Comparison of ENCODE assay signal across 27 cellular contexts in the genomic region with DNA sequence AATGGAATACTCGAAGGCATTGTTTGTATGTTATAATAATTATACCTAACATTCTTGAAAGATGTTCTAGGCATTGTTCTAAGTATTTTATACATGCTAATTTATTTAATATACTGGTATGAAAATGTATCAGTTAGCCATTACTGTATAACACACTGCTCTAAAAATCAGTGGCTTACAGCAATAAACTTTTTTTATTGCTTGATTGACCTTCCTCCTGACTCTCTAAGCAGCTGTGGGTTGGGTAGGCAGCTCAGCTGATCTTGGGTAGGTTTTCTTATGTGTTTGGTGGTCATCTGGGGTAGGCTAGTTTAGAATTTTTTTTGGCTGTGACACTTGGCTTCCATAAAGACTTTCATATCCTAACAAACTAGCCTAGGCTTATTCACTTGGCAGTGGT.
"Had no signal": no experiment of that assay in that cellular context is flagged by ENCODE, and none has a peak within 500 bp of the region (broad histone marks: within the 10 kb centered on the region; RNA-seq: fewer than 3 reads in every experiment).

No MANE protein-coding gene starts in this region.

- ATAC-seq: effector memory CD8-positive, alpha-beta T cell; esophagus mucosa; foreskin keratinocyte; gastrocnemius medialis; gastroesophageal sphincter; heart left ventricle; heart right ventricle had no signal

- H3K4me1 ChIP-seq: colonic mucosa, esophagus squamous epithelium, foreskin keratinocyte, gastroesophageal sphincter had no signal

- FAIRE-seq: colon, endometrium, endothelial cell of umbilical vein, frontal cortex had no signal

- H3K27me3 ChIP-seq: colonic mucosa, esophagus muscularis mucosa, gastrocnemius medialis, gastroesophageal sphincter, heart left ventricle, heart right ventricle had no signal

- DNase-seq: colonic mucosa; cortex of kidney; dermis blood vessel endothelial cell; dorsolateral prefrontal cortex; effector CD4-positive, alpha-beta T cell; effector CD8-positive, alpha-beta T cell; effector memory CD4-positive, alpha-beta T cell; effector memory CD8-positive, alpha-beta T cell; endodermal cell; erythroblast; esophagus squamous epithelium; foreskin fibroblast; foreskin keratinocyte; foreskin melanocyte; gastrocnemius medialis; glutamatergic neuron; heart left ventricle; heart right ventricle had no signal

- H3K4me3 ChIP-seq: colonic mucosa, coronary artery, dorsolateral prefrontal cortex, esophagus muscularis mucosa, esophagus squamous epithelium, gastrocnemius medialis, gastroesophageal sphincter, heart left ventricle, heart right ventricle had no signal

- H3K9me3 ChIP-seq: colonic mucosa, gastrocnemius medialis had no signal

- H3K27ac ChIP-seq: colonic mucosa, coronary artery, dorsolateral prefrontal cortex, epithelial cell of prostate, esophagus muscularis mucosa, esophagus squamous epithelium, foreskin keratinocyte, gastrocnemius medialis, gastroesophageal sphincter, heart left ventricle, heart right ventricle had no signal

- H3K36me3 ChIP-seq: colonic mucosa, esophagus muscularis mucosa, esophagus squamous epithelium, gastrocnemius medialis, gastroesophageal sphincter, heart left ventricle, heart right ventricle had no signal
